In the genomic region with DNA sequence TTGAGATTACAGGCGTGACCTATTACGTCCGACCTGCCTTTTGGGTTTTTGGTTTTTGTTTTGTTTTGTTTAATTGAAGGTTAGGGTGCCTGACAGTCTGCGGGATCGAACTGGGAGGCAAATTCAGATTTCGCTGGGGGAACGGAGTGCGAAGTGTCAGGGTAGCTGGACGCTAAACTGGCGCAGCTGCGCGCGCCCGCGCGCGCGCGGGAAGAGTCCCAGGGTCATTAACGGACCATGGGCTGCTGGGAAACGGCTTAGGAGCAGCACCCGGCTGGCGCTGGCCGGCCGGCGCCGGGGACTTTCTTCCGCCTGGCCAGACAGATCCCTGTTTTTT, we compare ENCODE assay signal across 8 cellular contexts. TPM values are rescaled to one million over a fixed set of nuclear protein-coding genes. Genes with fewer than 3 reads are reported as not detected.
A peak's percentile ranks its signal among the peaks of the same experiment; 100 is the strongest.
DNase-seq lines count a peak whose midpoint lies in the region; ATAC-seq, FAIRE-seq and TF ChIP-seq lines count a peak whose summit lies in the region.

No MANE protein-coding gene starts in this region.

- DNase-seq in MM.1S (peak; percentile 90), SHP77 (lab: John Stamatoyannopoulos, UW) (peak; percentile 83 to 92), K562 (ENCODE audit: extremely low read depth in 1 of 4, low spot score in 3 of 4) (peak; percentile 88 to 99 (median 94)), hypothalamus (lab: John Stamatoyannopoulos, UW) (peak in 46 of 51 donors; percentile 38 to 98 (median 82)), sciatic nerve (ENCODE audit: low spot score) (peak; percentile 91)

- TF ChIP-seq EP300 in K562 (IDR thresholded peaks at IDR 0.05; ENCODE audit: low read length) = peak; percentile 83

- no peaks in the 10 kb centered on the region for H3K9me2 ChIP-seq in MM.1S (replicated peaks; ENCODE audit: insufficient read depth, low read length)

- no peak; a peak in 1 of 4 replicates for TF ChIP-seq RAD21 in K562 (CRISPR knock-in tag; conservative IDR thresholded peaks at IDR 0.05 in 1 of 2, IDR thresholded peaks at IDR 0.05 in 1 of 2)

- peaks cover 90% of the 10 kb centered on the region for H3F3A ChIP-seq in MM.1S (ENCODE audit: insufficient read depth, low read length)

- H3K4me3 ChIP-seq in BLaER1 (peak overlapping the region; percentile 83), MM.1S (ENCODE audit: low read length) (peak overlapping the region; percentile 98), K562 (peak overlapping the region; percentile 85)

- peak; percentile 82 for FAIRE-seq in K562 (lab: Jason Lieb, UNC)

- peaks cover 68% of the 10 kb centered on the region for H3K79me2 ChIP-seq in MM.1S (ENCODE audit: low read length)
- H3K79me2 ChIP-seq in K562 (ENCODE audit: control insufficient read depth, insufficient read depth, low read length) = peaks cover 92% of the 10 kb centered on the region

- H3K27ac ChIP-seq in BLaER1 (peak overlapping the region; percentile 98), MM.1S (ENCODE audit: low read length) (peak overlapping the region; percentile 81), K562 (ENCODE audit: extremely low read depth, low read depth, low read length) (peak overlapping the region; percentile 88)

- 1% methylated on average over 28 of the region's 28 CpGs for WGBS in K562 (ENCODE audit: insufficient coverage, low coverage, missing lambda C conversion rate)

- H2AFZ ChIP-seq in MM.1S (ENCODE audit: low read length) (peak overlapping the region; percentile 51; the same call in 1 of the 2 replicates), K562 (ENCODE audit: low read depth, low read length) (peak overlapping the region; percentile 88)

- no peaks in the 10 kb centered on the region for H3K27me3 ChIP-seq in BLaER1
- H3K27me3 ChIP-seq in MM.1S (replicated peaks; ENCODE audit: insufficient read depth, low read length) = no peaks in the 10 kb centered on the region
- no peaks in the 10 kb centered on the region for H3K27me3 ChIP-seq in K562 (ENCODE audit: control insufficient read depth in 2 of 2, insufficient read depth in 2 of 2, low read length in 2 of 2)

- CTCF ChIA-PET in K562 (lab: Yijun Ruan, JAX; ENCODE audit: low intra/inter-chr PET ratio) = interaction anchor here (0.7 to 1.0 kb wide), 2 partner anchors 54 to 69 kb away, joined by 3 to 4 read pairs; no protein-coding TSS in a partner anchor

- H3K4me1 ChIP-seq in BLaER1 (peaks cover 62% of the 10 kb centered on the region), MM.1S (ENCODE audit: low read length) (peaks cover 24% of the 10 kb centered on the region), K562 (replicated peaks in 1 of 2; ENCODE audit: control insufficient read depth in 2 of 2, insufficient read depth in 2 of 2, low read length in 2 of 2) (peaks cover 41 to 54% of the 10 kb centered on the region in 2 experiments)

- no peaks in the 10 kb centered on the region for H3K9me1 ChIP-seq in K562 (ENCODE audit: control insufficient read depth, insufficient read depth, low read length)

- H3K9me3 ChIP-seq in BLaER1 (no peaks in the 10 kb centered on the region), MM.1S (replicated peaks; ENCODE audit: insufficient read depth, low read length) (no peaks in the 10 kb centered on the region), K562 (replicated peaks; ENCODE audit: control insufficient read depth, insufficient read depth, low read depth, low read length) (no peaks in the 10 kb centered on the region; the same call in 1 of the 2 replicates)

- intact Hi-C loops in K562 (cut with micrococcal nuclease) = loop anchor here (1.0 kb wide), 4 partner anchors 29 to 182 kb away; a partner anchor contains a TSS
- intact Hi-C loops in sciatic nerve (cut with DNase I) = loop anchor here (10.0 kb wide), 3 partner anchors 110 to 290 kb away; a partner anchor contains a TSS

- POLR2A ChIA-PET in K562 (lab: Yijun Ruan, JAX) = interaction anchor here (0.5 to 13.1 kb wide), 39 partner anchors 8 to 1137 kb away, joined by 3 to 229 read pairs (median 5); a partner anchor contains a TSS

- H3K4me2 ChIP-seq in BLaER1 = peak overlapping the region; percentile 96
- H3K4me2 ChIP-seq in MM.1S (ENCODE audit: low read depth, low read length) = peak overlapping the region; percentile 99
- H3K4me2 ChIP-seq in K562 (ENCODE audit: insufficient read depth, low read length) = peak overlapping the region; percentile 94

- TF ChIP-seq POLR2A in K562 (conservative IDR thresholded peaks at IDR 0.05) = no peak

- ATAC-seq in GM19463 (IDR thresholded peaks at IDR 0.05; ENCODE audit: unreplicated experiment) (peak; percentile 65), K562 (peak; percentile 79), sciatic nerve (peak; percentile 93), GM21529 (IDR thresholded peaks at IDR 0.05; ENCODE audit: unreplicated experiment) (no peak)

- in situ Hi-C loops in K562 (cut with MboI) = no loop called here

- H3K36me3 ChIP-seq in BLaER1 (peaks cover 35% of the 10 kb centered on the region), MM.1S (replicated peaks; ENCODE audit: insufficient read depth, low read length) (peaks cover 23% of the 10 kb centered on the region; the same call in 1 of the 2 replicates), K562 (ENCODE audit: control insufficient read depth, insufficient read depth, low read length) (peaks cover 63% of the 10 kb centered on the region)

- BruUV-seq in K562 (replicated peaks; lab: Mats Ljungman, UMichigan) = no TSS peak

- H3K9ac ChIP-seq in BLaER1 (peak overlapping the region; percentile 97), MM.1S (ENCODE audit: low read length) (peak overlapping the region; percentile 97), K562 (ENCODE audit: insufficient read depth in 1 of 2, low read depth in 2 of 2, low read length in 2 of 2) (peak overlapping the region; percentile 98 to 100)

- H4K20me1 ChIP-seq in BLaER1 = peaks cover 40% of the 10 kb centered on the region
- peaks cover 25% of the 10 kb centered on the region for H4K20me1 ChIP-seq in MM.1S (ENCODE audit: insufficient read depth, low read length)
- H4K20me1 ChIP-seq in K562 (replicated peaks; ENCODE audit: control insufficient read depth, insufficient read depth, low read length) = peaks cover 32% of the 10 kb centered on the region

- no peak for TF ChIP-seq CTCF in MM.1S (IDR thresholded peaks at IDR 0.05; ENCODE audit: low read length)
- no peak for TF ChIP-seq CTCF in K562 (IDR thresholded peaks at IDR 0.05 in 2 of 3, conservative IDR thresholded peaks at IDR 0.05 in 1 of 3; ENCODE audit: insufficient read depth in 2 of 3, low read depth in 1 of 3, low read length in 3 of 3)

RNA-seq across cellular contexts. Expression of a gene that starts 6.8 kb away (rescaled TPM):
- total RNA-seq in K562 (2011; cell fraction: chromatin; rRNA removed; ENCODE audit: low replicate concordance) = 76.7 and 167 TPM in 2 replicates
- total RNA-seq in K562 (2011; cell fraction: nucleolus; rRNA removed) = 343 and 450 TPM in 2 replicates
- total RNA-seq in K562 (2011; cell fraction: nucleoplasm; rRNA removed) = 165 and 255 TPM in 2 replicates
- total RNA-seq in K562 (2014; rRNA removed) = 197 and 320 TPM in 2 replicates
- 24.2 and 51.2 TPM in 2 replicates for total RNA-seq in K562 (2014; rRNA removed; fragmentation: Illumina TruSeq; extraction: Trizol)
- 164 and 185 TPM in 2 replicates for total RNA-seq in K562 (2015; rRNA removed; fragmentation: Illumina TruSeq; extraction: Trizol)
- total RNA-seq in K562 (2021) = 227 and 299 TPM in 2 replicates
- 35.3 and 91.9 TPM in 2 replicates for polyA plus RNA-seq in K562 (2011; rRNA removed)
- polyA plus RNA-seq in K562 (2011; cell fraction: cytosol; rRNA removed) = 65.1 and 127 TPM in 2 replicates
- polyA plus RNA-seq in K562 (2011; cell fraction: nucleus; rRNA removed) = 111 and 176 TPM in 2 replicates
- polyA plus RNA-seq in K562 (2012) = 222 and 255 TPM in 2 replicates
- polyA plus RNA-seq in K562 (2014; fragmentation: Illumina TruSeq; extraction: Trizol) = 49.0 and 89.3 TPM in 2 replicates
- polyA plus RNA-seq in K562 (2014; fragmentation: Nextera tagmentation; extraction: Ambion mirVana) = under 1 TPM; 0.27 to 0.62 TPM
- 81.7 and 86.4 TPM in 2 replicates for polyA plus RNA-seq in K562 (2014; rRNA removed)
- 85.7 and 121 TPM in 2 replicates for polyA minus RNA-seq in K562 (2011; rRNA and poly(A)+ RNA removed)
- polyA minus RNA-seq in K562 (2011; cell fraction: cytosol; rRNA and poly(A)+ RNA removed) = 213 and 255 TPM in 2 replicates
- polyA minus RNA-seq in K562 (2011; cell fraction: nucleus; rRNA and poly(A)+ RNA removed) = 72.7 and 209 TPM in 2 replicates
- total RNA-seq in sciatic nerve = 181 TPM

RNA-seq across cellular contexts. Expression of a gene that starts 19.0 kb away (rescaled TPM):
- total RNA-seq in K562 (2011; cell fraction: chromatin; rRNA removed; ENCODE audit: low replicate concordance) = 90.0 and 172 TPM in 2 replicates
- 284 and 343 TPM in 2 replicates for total RNA-seq in K562 (2011; cell fraction: nucleolus; rRNA removed)
- 203 and 274 TPM in 2 replicates for total RNA-seq in K562 (2011; cell fraction: nucleoplasm; rRNA removed)
- 230 and 366 TPM in 2 replicates for total RNA-seq in K562 (2014; rRNA removed)
- 37.8 and 69.6 TPM in 2 replicates for total RNA-seq in K562 (2014; rRNA removed; fragmentation: Illumina TruSeq; extraction: Trizol)
- 273 TPM in 2 replicates for total RNA-seq in K562 (2015; rRNA removed; fragmentation: Illumina TruSeq; extraction: Trizol)
- total RNA-seq in K562 (2021) = 265 and 360 TPM in 2 replicates
- 101 and 215 TPM in 2 replicates for polyA plus RNA-seq in K562 (2011; rRNA removed)
- 154 and 272 TPM in 2 replicates for polyA plus RNA-seq in K562 (2011; cell fraction: cytosol; rRNA removed)
- polyA plus RNA-seq in K562 (2011; cell fraction: nucleus; rRNA removed) = 168 and 272 TPM in 2 replicates
- polyA plus RNA-seq in K562 (2012) = 308 and 430 TPM in 2 replicates
- 107 and 158 TPM in 2 replicates for polyA plus RNA-seq in K562 (2014; fragmentation: Illumina TruSeq; extraction: Trizol)
- polyA plus RNA-seq in K562 (2014; fragmentation: Nextera tagmentation; extraction: Ambion mirVana) = 1 to 10 TPM; 2.2 to 4.1 TPM
- 158 and 192 TPM in 2 replicates for polyA plus RNA-seq in K562 (2014; rRNA removed)
- 86.6 and 87.6 TPM in 2 replicates for polyA minus RNA-seq in K562 (2011; rRNA and poly(A)+ RNA removed)
- polyA minus RNA-seq in K562 (2011; cell fraction: cytosol; rRNA and poly(A)+ RNA removed) = 195 and 284 TPM in 2 replicates
- polyA minus RNA-seq in K562 (2011; cell fraction: nucleus; rRNA and poly(A)+ RNA removed) = 57.8 and 195 TPM in 2 replicates
- total RNA-seq in sciatic nerve = 195 TPM

RNA-seq across cellular contexts. Expression of a gene that starts 19.3 kb away (rescaled TPM):
- total RNA-seq in K562 (2011; cell fraction: chromatin; rRNA removed; ENCODE audit: low replicate concordance) = 0.97 and 1.8 TPM in 2 replicates
- total RNA-seq in K562 (2011; cell fraction: nucleolus; rRNA removed) = 0.67 and 0.79 TPM in 2 replicates
- 0.88 and 0.92 TPM in 2 replicates for total RNA-seq in K562 (2011; cell fraction: nucleoplasm; rRNA removed)
- 0.82 and 1.0 TPM in 2 replicates for total RNA-seq in K562 (2014; rRNA removed)
- total RNA-seq in K562 (2014; rRNA removed; fragmentation: Illumina TruSeq; extraction: Trizol) = 0.70 and 1.3 TPM in 2 replicates
- total RNA-seq in K562 (2015; rRNA removed; fragmentation: Illumina TruSeq; extraction: Trizol) = 1.1 and 1.3 TPM in 2 replicates
- total RNA-seq in K562 (2021) = 1.0 and 1.1 TPM in 2 replicates
- polyA plus RNA-seq in K562 (2011; rRNA removed) = 2.0 and 2.2 TPM in 2 replicates
- 1.5 and 2.2 TPM in 2 replicates for polyA plus RNA-seq in K562 (2011; cell fraction: cytosol; rRNA removed)
- polyA plus RNA-seq in K562 (2011; cell fraction: nucleus; rRNA removed) = 1.2 and 1.5 TPM in 2 replicates
- polyA plus RNA-seq in K562 (2012) = 2.3 and 3.1 TPM in 2 replicates
- 1.5 and 2.1 TPM in 2 replicates for polyA plus RNA-seq in K562 (2014; fragmentation: Illumina TruSeq; extraction: Trizol)
- under 1 TPM; 0.14 to 0.34 TPM for polyA plus RNA-seq in K562 (2014; fragmentation: Nextera tagmentation; extraction: Ambion mirVana)
- polyA plus RNA-seq in K562 (2014; rRNA removed) = 1.3 and 1.7 TPM in 2 replicates
- polyA minus RNA-seq in K562 (2011; rRNA and poly(A)+ RNA removed) = 2.5 and 3.0 TPM in 2 replicates
- polyA minus RNA-seq in K562 (2011; cell fraction: cytosol; rRNA and poly(A)+ RNA removed) = 1.2 and 1.4 TPM in 2 replicates
- polyA minus RNA-seq in K562 (2011; cell fraction: nucleus; rRNA and poly(A)+ RNA removed) = 0.13 and 0.78 TPM in 2 replicates
- total RNA-seq in sciatic nerve = 2.8 TPM

RNA-seq across cellular contexts. Expression of a gene that starts 27.6 kb away (rescaled TPM):
- total RNA-seq in K562 (2011; cell fraction: chromatin; rRNA removed; ENCODE audit: low replicate concordance) = 30.0 and 54.3 TPM in 2 replicates
- total RNA-seq in K562 (2011; cell fraction: nucleolus; rRNA removed) = 63.9 and 68.4 TPM in 2 replicates
- total RNA-seq in K562 (2011; cell fraction: nucleoplasm; rRNA removed) = 72.4 and 107 TPM in 2 replicates
- total RNA-seq in K562 (2014; rRNA removed) (163 and 271 TPM in 2 replicates), K562 (2014; rRNA removed; fragmentation: Illumina TruSeq; extraction: Trizol) (244 and 250 TPM in 2 replicates), K562 (2015; rRNA removed; fragmentation: Illumina TruSeq; extraction: Trizol) (195 and 196 TPM in 2 replicates), K562 (2021) (223 and 232 TPM in 2 replicates), sciatic nerve (30.1 TPM)
- polyA plus RNA-seq in K562 (2011; rRNA removed) (154 and 184 TPM in 2 replicates), K562 (2014; fragmentation: Illumina TruSeq; extraction: Trizol) (223 and 256 TPM in 2 replicates), K562 (2014; fragmentation: Nextera tagmentation; extraction: Ambion mirVana) (100 to 1,000 TPM; 405 to 407 TPM), K562 (2014; rRNA removed) (159 and 218 TPM in 2 replicates)
- polyA plus RNA-seq in K562 (2011; cell fraction: cytosol; rRNA removed) = 318 and 368 TPM in 2 replicates
- polyA plus RNA-seq in K562 (2011; cell fraction: nucleus; rRNA removed) = 114 and 133 TPM in 2 replicates
- polyA plus RNA-seq in K562 (2012) = 208 and 220 TPM in 2 replicates
- 135 and 188 TPM in 2 replicates for polyA minus RNA-seq in K562 (2011; rRNA and poly(A)+ RNA removed)
- polyA minus RNA-seq in K562 (2011; cell fraction: cytosol; rRNA and poly(A)+ RNA removed) = 127 and 129 TPM in 2 replicates
- polyA minus RNA-seq in K562 (2011; cell fraction: nucleus; rRNA and poly(A)+ RNA removed) = 13.7 and 23.7 TPM in 2 replicates

RNA-seq across cellular contexts. Expression of a gene that starts 28.3 kb away (rescaled TPM):
- 67.7 and 179 TPM in 2 replicates for total RNA-seq in K562 (2011; cell fraction: chromatin; rRNA removed; ENCODE audit: low replicate concordance)
- 199 and 231 TPM in 2 replicates for total RNA-seq in K562 (2011; cell fraction: nucleolus; rRNA removed)
- 148 and 162 TPM in 2 replicates for total RNA-seq in K562 (2011; cell fraction: nucleoplasm; rRNA removed)
- 50.3 and 54.0 TPM in 2 replicates for total RNA-seq in K562 (2014; rRNA removed)
- 30.9 and 33.6 TPM in 2 replicates for total RNA-seq in K562 (2014; rRNA removed; fragmentation: Illumina TruSeq; extraction: Trizol)
- 63.9 and 64.3 TPM in 2 replicates for total RNA-seq in K562 (2015; rRNA removed; fragmentation: Illumina TruSeq; extraction: Trizol)
- 44.8 and 51.0 TPM in 2 replicates for total RNA-seq in K562 (2021)
- 67.8 and 79.4 TPM in 2 replicates for polyA plus RNA-seq in K562 (2011; rRNA removed)
- polyA plus RNA-seq in K562 (2011; cell fraction: cytosol; rRNA removed) = 96.7 and 120 TPM in 2 replicates
- polyA plus RNA-seq in K562 (2011; cell fraction: nucleus; rRNA removed) = 72.0 and 94.4 TPM in 2 replicates
- polyA plus RNA-seq in K562 (2012) = 72.5 and 193 TPM in 2 replicates
- polyA plus RNA-seq in K562 (2014; fragmentation: Illumina TruSeq; extraction: Trizol) = 53.4 and 60.3 TPM in 2 replicates
- polyA plus RNA-seq in K562 (2014; fragmentation: Nextera tagmentation; extraction: Ambion mirVana) = 10 to 100 TPM; 14.8 to 20.6 TPM
- polyA plus RNA-seq in K562 (2014; rRNA removed) = 51.5 and 51.9 TPM in 2 replicates
- polyA minus RNA-seq in K562 (2011; rRNA and poly(A)+ RNA removed) = 39.7 and 44.9 TPM in 2 replicates
- polyA minus RNA-seq in K562 (2011; cell fraction: cytosol; rRNA and poly(A)+ RNA removed) = 32.9 and 34.4 TPM in 2 replicates
- 21.7 and 26.9 TPM in 2 replicates for polyA minus RNA-seq in K562 (2011; cell fraction: nucleus; rRNA and poly(A)+ RNA removed)
- 22.1 TPM for total RNA-seq in sciatic nerve
